In the genomic region with DNA sequence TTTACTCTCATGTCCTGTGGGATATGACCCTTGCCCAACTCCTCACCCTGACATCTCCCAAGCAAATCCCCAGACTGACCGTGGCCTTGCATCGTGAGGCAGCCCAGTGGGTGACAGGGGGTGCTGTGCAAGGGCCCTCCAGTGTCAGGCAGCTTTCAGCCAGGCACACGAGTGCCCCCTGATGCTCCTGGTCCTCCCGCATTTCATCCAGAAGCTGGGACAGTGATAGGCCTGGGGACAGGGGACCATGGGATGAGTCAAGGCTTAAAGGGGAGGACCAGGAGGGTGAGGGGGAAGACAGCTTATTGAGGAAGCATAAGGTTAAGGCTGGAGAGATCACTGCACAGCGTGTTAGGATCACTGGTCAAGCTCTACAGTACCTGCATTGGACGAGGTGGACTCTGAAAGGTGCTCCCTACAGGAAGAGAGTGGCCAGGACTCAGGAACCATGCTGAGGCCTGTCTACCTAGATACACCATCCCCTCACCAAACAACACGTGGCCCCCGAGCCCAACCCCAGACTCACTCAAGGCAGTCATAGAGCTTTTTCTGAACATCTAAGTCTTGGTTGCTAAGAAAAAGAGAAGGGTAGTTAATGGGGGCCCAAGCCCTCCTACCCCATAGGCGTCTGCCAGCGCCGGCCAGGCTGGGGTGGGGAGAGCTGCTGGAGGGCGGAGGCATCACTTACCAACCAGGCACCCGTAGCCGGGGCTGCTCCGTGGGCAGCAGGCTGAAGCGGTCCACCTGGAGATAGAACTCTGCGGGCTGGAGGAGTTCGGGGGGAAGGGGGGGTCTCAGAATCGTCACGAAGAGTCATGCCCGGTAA, we compare ENCODE assay signal across 8 cellular contexts. TPM values are rescaled to one million over a fixed set of nuclear protein-coding genes. Genes with fewer than 3 reads are reported as not detected.
DNase-seq lines count a peak whose midpoint lies in the region; ATAC-seq and TF ChIP-seq lines count a peak whose summit lies in the region.

No MANE protein-coding gene starts in this region.

- no peak for TF ChIP-seq POLR2A in gastrocnemius medialis (IDR thresholded peaks at IDR 0.05)

- no peak for TF ChIP-seq CTCF in GM12875 (IDR thresholded peaks at IDR 0.05; ENCODE audit: borderline replicate concordance, insufficient read depth, low read depth, low read length)
- TF ChIP-seq CTCF in fibroblast of pulmonary artery (IDR thresholded peaks at IDR 0.05; ENCODE audit: low read length, missing control alignments), result no peak
- no peak for TF ChIP-seq CTCF in gastrocnemius medialis (IDR thresholded peaks at IDR 0.05 in 4 of 5, conservative IDR thresholded peaks at IDR 0.05 in 1 of 5)

- no peaks in the 10 kb centered on the region for H3K9me3 ChIP-seq in gastrocnemius medialis

- H3K27me3 ChIP-seq in gastrocnemius medialis, result peaks cover 7 to 10% (median 10%) of the 10 kb centered on the region in 3 donors

- peak; percentile 0; the same call in 1 of the 3 replicates for ATAC-seq in SK-N-SH treated with all-trans-retinoic acid at 6 μM for 48 hours
- ATAC-seq in gastrocnemius medialis, result no peak
- no peak for ATAC-seq in GM19452 (IDR thresholded peaks at IDR 0.05; ENCODE audit: unreplicated experiment)
- no peak for ATAC-seq in GM18870 (IDR thresholded peaks at IDR 0.05; ENCODE audit: unreplicated experiment)

- intact Hi-C loops in gastrocnemius medialis (cut with DNase I; ENCODE audit: low total_unique reads), result no loop called here

- peaks cover 0 to 12% of the 10 kb centered on the region in 2 donors for H3K36me3 ChIP-seq in gastrocnemius medialis

- H3K27ac ChIP-seq in gastrocnemius medialis, result peak overlapping the region in 1 of 4 donors; percentile 97

- peaks cover 18% of the 10 kb centered on the region in 2 donors for H3K4me1 ChIP-seq in gastrocnemius medialis

- in situ Hi-C loops in gastrocnemius medialis (cut with MboI; ENCODE audit: low sequenced_read_pairs in 4 of 4), result loop anchor here in 1 of 4 donors (10.0 kb wide), 1 partner anchor 134 kb away; the partner anchor contains the start of gene RIPOR1

- H3K4me3 ChIP-seq in GM12875 (ENCODE audit: low read depth, low read length) (peak overlapping the region; percentile 72), fibroblast of pulmonary artery (replicated peaks; ENCODE audit: low read depth, low read length) (peak overlapping the region; percentile 92), gastrocnemius medialis (peak overlapping the region; percentile 66 to 83 (median 76))

- DNase-seq in fibroblast of pulmonary artery (ENCODE audit: low read depth) (no peak), gastrocnemius medialis (no peak), NOMO-1 treated with dmso at 0.1 percent for 144 hours (lab: John Stamatoyannopoulos, UW; ENCODE audit: unreplicated experiment) (no peak), dedifferentiated amniotic fluid mesenchymal stem cell (ENCODE audit: extremely low spot score) (no peak)

TF ChIP-seq in SK-N-SH treated with all-trans-retinoic acid at 6 μM for 48 hours, 23 proteins besides CTCF, POLR2A, EP300 and RAD21:
- TF ChIP-seq ZNF565 (CRISPR knock-in tag; conservative IDR thresholded peaks at IDR 0.05; ENCODE audit: low read depth), result no peak
- no peak for TF ChIP-seq ZFP30 (CRISPR knock-in tag; IDR thresholded peaks at IDR 0.05)
- TF ChIP-seq CSRNP3 (CRISPR knock-in tag; IDR thresholded peaks at IDR 0.05), result no peak
- no peak for TF ChIP-seq ZC3H10 (CRISPR knock-in tag; IDR thresholded peaks at IDR 0.05)

RNA-seq across cellular contexts. Expression of gene ACD, which starts 1.0 kb away (rescaled TPM):
- total RNA-seq in gastrocnemius medialis, result 10 to 100 TPM in 3 of 4 donors, 1 to 10 TPM in 1; 9.9 to 12.8 (median 11.1) TPM

RNA-seq across cellular contexts. Expression of gene PARD6A, which starts 1.7 kb away (rescaled TPM):
- 10 to 100 TPM in 3 of 4 donors, 1 to 10 TPM in 1; 2.7 to 17.3 (median 12.5) TPM for total RNA-seq in gastrocnemius medialis

RNA-seq across cellular contexts. Expression of gene ENKD1, which starts 7.5 kb away (rescaled TPM):
- 10 to 100 TPM in 3 of 4 donors, 1 to 10 TPM in 1; 8.1 to 14.2 (median 11.2) TPM for total RNA-seq in gastrocnemius medialis

RNA-seq across cellular contexts. Expression of gene C16orf86, which starts 7.6 kb away (rescaled TPM):
- 1 to 10 TPM; 5.1 to 8.5 (median 7.3) TPM for total RNA-seq in gastrocnemius medialis

RNA-seq across cellular contexts. Expression of gene CARMIL2, which starts 14.1 kb away (rescaled TPM):
- total RNA-seq in gastrocnemius medialis, result 1 to 10 TPM in 1 of 4 donors, under 1 TPM in 1, not detected in 2; 0.10 to 1.1 TPM
